In the genomic region with DNA sequence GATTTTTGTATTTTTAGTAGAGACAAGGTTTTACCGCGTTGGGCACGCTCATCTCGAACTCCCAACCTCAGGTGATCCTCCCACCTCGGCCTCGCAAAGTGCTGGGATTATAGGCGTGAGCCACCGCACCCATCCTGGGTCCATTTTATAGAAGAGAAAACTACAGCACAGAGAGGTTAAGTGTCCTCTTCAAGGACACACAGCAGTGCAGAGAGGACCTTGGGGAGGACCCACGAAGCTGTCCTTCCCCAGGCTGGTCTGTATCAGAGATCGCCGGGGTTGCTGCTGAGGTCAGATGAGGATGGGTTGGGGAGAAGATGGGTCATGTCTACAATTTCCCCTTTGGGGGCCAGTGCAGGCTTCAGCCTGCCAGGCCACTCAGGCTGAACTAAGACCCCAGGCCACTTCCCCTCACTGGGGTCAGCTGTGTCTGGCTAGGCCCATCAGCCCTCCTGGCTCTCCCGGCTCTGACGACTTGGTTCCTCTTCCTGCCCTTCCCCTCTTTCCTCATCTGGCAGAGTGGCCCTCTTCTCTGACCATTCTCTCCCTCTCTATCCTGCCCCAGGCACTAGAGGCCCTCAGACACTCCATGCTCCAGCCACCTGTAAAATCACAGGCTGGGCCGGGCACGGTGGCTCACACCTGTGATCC, we compare ENCODE assay signal across 13 cellular contexts. TPM values are rescaled to one million over a fixed set of nuclear protein-coding genes. Genes with fewer than 3 reads are reported as not detected.
A peak's percentile ranks its signal among the peaks of the same experiment; 100 is the strongest.
DNase-seq lines count a peak whose midpoint lies in the region; ATAC-seq and TF ChIP-seq lines count a peak whose summit lies in the region.
"Had no signal": no experiment of that assay in that cellular context is flagged by ENCODE, and none has a peak within 500 bp of the region (broad histone marks: within the 10 kb centered on the region; RNA-seq: fewer than 3 reads in every experiment).

No MANE protein-coding gene starts in this region.

- no peaks in the 10 kb centered on the region for H3K9me3 Mint-ChIP-seq in T-helper 2 cell treated with Interferon-gamma antibody and Interleukin-4, amounts not matched to agents 5 μg/mL and 100 μg/mL, for 36 hours
- H3K9me3 Mint-ChIP-seq in T-cell: no peaks in the 10 kb centered on the region

- H3K27me3 ChIP-seq in heart right ventricle (no peaks in the 10 kb centered on the region), A673 (replicated peaks; ENCODE audit: insufficient read depth, low read depth, low read length, poor library complexity) (no peaks in the 10 kb centered on the region)
- H3K27me3 ChIP-seq: thyroid gland had no signal

- no peaks in the 10 kb centered on the region for H3K27me3 Mint-ChIP-seq in T-helper 2 cell treated with Interferon-gamma antibody and Interleukin-4, amounts not matched to agents 5 μg/mL and 100 μg/mL, for 36 hours (ENCODE audit: low read depth)
- no peaks in the 10 kb centered on the region for H3K27me3 Mint-ChIP-seq in T-cell

- peaks cover 52% of the 10 kb centered on the region for H3K4me1 Mint-ChIP-seq in T-helper 2 cell treated with Interferon-gamma antibody and Interleukin-4, amounts not matched to agents 5 μg/mL and 100 μg/mL, for 36 hours (ENCODE audit: low read depth)
- H3K4me1 Mint-ChIP-seq in T-cell: peaks cover 54 to 77% (median 65%) of the 10 kb centered on the region in 3 donors

- H3K9me3 ChIP-seq in heart right ventricle (no peaks in the 10 kb centered on the region), A673 (ENCODE audit: low read depth, low read length, poor library complexity, severe bottlenecking) (no peaks in the 10 kb centered on the region)
- H3K9me3 ChIP-seq: thyroid gland had no signal

- no peak for DNase-seq in T-helper 2 cell treated with Interferon-gamma antibody and Interleukin-4, amounts not matched to agents 5 μg/mL and 100 μg/mL, for 36 hours (ENCODE audit: low spot score)
- DNase-seq in T-helper 2 cell (no peak), T-cell (peak in 1 of 34 experiments; percentile 21), heart right ventricle (peak; percentile 27 to 44), pons (ENCODE audit: low spot score) (peak; percentile 56), NAMALWA (ENCODE audit: low spot score) (no peak), HT-29 (ENCODE audit: low spot score) (no peak), A673 (ENCODE audit: low spot score) (no peak)
- DNase-seq: NCI-H2171, thyroid gland, WERI-Rb-1 had no signal

- peak overlapping the region; percentile 60 for H3K27ac Mint-ChIP-seq in T-helper 2 cell treated with Interferon-gamma antibody and Interleukin-4, amounts not matched to agents 5 μg/mL and 100 μg/mL, for 36 hours
- H3K27ac Mint-ChIP-seq in T-cell: peak overlapping the region; percentile 98 to 99

- 89 to 93% methylated on average over 15 of the region's 15 CpGs for WGBS in heart right ventricle, 2 donors

- CTCF ChIA-PET in T-cell (lab: Charles Lee) (interaction anchor here in 1 of 2 donors (0.7 kb wide), 1 partner anchor 508 kb away, joined by 6 read pairs; no protein-coding TSS in a partner anchor), A673 (lab: Charles Lee) (interaction anchor here (0.5 kb wide), 1 partner anchor 49 kb away, joined by 3 read pairs; no protein-coding TSS in a partner anchor)

- H3K4me3 ChIP-seq in heart right ventricle (peak overlapping the region in 1 of 10 donors; percentile 26), A673 (ENCODE audit: low read depth, low read length, poor library complexity, severe bottlenecking) (no peak overlapping the region)
- H3K4me3 ChIP-seq: thyroid gland had no signal

- TF ChIP-seq CTCF in heart right ventricle (IDR thresholded peaks at IDR 0.05) (no peak), A673 (conservative IDR thresholded peaks at IDR 0.05; ENCODE audit: low read depth, low read length) (no peak)

- H3K36me3 ChIP-seq in heart right ventricle (peaks cover 0 to 4% (median 0%) of the 10 kb centered on the region in 9 donors), A673 (ENCODE audit: insufficient read depth, low read length, poor library complexity, severe bottlenecking) (no peaks in the 10 kb centered on the region)
- H3K36me3 ChIP-seq: thyroid gland, WERI-Rb-1 had no signal

- H3K27ac ChIP-seq in heart right ventricle: peak overlapping the region in 2 of 10 donors; percentile 31 to 90
- H3K27ac ChIP-seq in A673 (ENCODE audit: low read depth, low read length, poor library complexity, severe bottlenecking): no peak overlapping the region
- H3K27ac ChIP-seq: KMS-11, thyroid gland, WERI-Rb-1 had no signal

- ATAC-seq in T-cell (replicated peaks in 1 of 4) (no peak), heart right ventricle (peak; percentile 35 to 84 (median 62))

- intact Hi-C loops in heart right ventricle (cut with DNase I) (no loop called here), A673 (cut with micrococcal nuclease; ENCODE audit: unreplicated experiment) (no loop called here)

- peak overlapping the region; percentile 21 for H3K4me3 Mint-ChIP-seq in T-helper 2 cell treated with Interferon-gamma antibody and Interleukin-4, amounts not matched to agents 5 μg/mL and 100 μg/mL, for 36 hours
- H3K4me3 Mint-ChIP-seq in T-cell: peak overlapping the region in 1 of 3 donors; percentile 88

- H3K4me1 ChIP-seq in heart right ventricle: peaks cover 0 to 93% (median 0%) of the 10 kb centered on the region in 9 donors
- no peaks in the 10 kb centered on the region for H3K4me1 ChIP-seq in A673 (ENCODE audit: insufficient read depth, low read length, poor library complexity, severe bottlenecking)
- H3K4me1 ChIP-seq: thyroid gland had no signal

- BruUV-seq in A673 (replicated peaks; lab: Mats Ljungman, UMichigan): no TSS peak

- POLR2A ChIA-PET in T-cell (lab: Charles Lee): no interaction called here
- POLR2A ChIA-PET in A673 (lab: Charles Lee; ENCODE audit: low non-redundant PET): no interaction called here

- H3K36me3 Mint-ChIP-seq in T-helper 2 cell treated with Interferon-gamma antibody and Interleukin-4, amounts not matched to agents 5 μg/mL and 100 μg/mL, for 36 hours (ENCODE audit: low read depth): peaks cover 51% of the 10 kb centered on the region
- peaks cover 13% of the 10 kb centered on the region for H3K36me3 Mint-ChIP-seq in T-cell

RNA-seq across cellular contexts. Expression of gene MYO1F, which starts 9.6 kb away (rescaled TPM):
- total RNA-seq in T-cell: 100 to 1,000 TPM; 109 to 363 (median 277) TPM
- 10 to 100 TPM in 2 of 10 donors, 1 to 10 TPM in 8; 2.0 to 25.7 (median 6.5) TPM for total RNA-seq in heart right ventricle
- polyA plus RNA-seq in heart right ventricle: 1 to 10 TPM; 2.6 to 7.7 TPM
- total RNA-seq in HT-29 (2014; rRNA removed; shearing (Covaris generic)): not detected in 2 replicates
- 0.26 and 0.37 TPM in 2 replicates for total RNA-seq in A673 (2021)
- total RNA-seq: bronchial epithelial cell had no signal

RNA-seq across cellular contexts. Expression of gene ADAMTS10, which starts 42.9 kb away (rescaled TPM):
- total RNA-seq in T-cell (100 to 1,000 TPM in 1 of 5 donors, 10 to 100 TPM in 4; 57.2 to 103 (median 80.1) TPM), heart right ventricle (10 to 100 TPM in 4 of 10 donors, 1 to 10 TPM in 6; 2.7 to 12.6 (median 7.1) TPM), A673 (2021) (29.5 and 40.5 TPM in 2 replicates)
- polyA plus RNA-seq in heart right ventricle: 10 to 100 TPM in 1 of 2 donors, 1 to 10 TPM in 1; 9.1 to 34.5 TPM
- total RNA-seq in HT-29 (2014; rRNA removed; shearing (Covaris generic)): not detected in 2 replicates
- total RNA-seq: bronchial epithelial cell had no signal

RNA-seq across cellular contexts. Expression of gene ZNF414, which starts 53.7 kb away (rescaled TPM):
- total RNA-seq in T-cell (10 to 100 TPM; 34.4 to 78.6 (median 67.2) TPM), heart right ventricle (10 to 100 TPM; 11.7 to 20.9 (median 17.1) TPM), A673 (2021) (26.0 and 26.7 TPM in 2 replicates)
- 10 to 100 TPM; 19.7 to 34.3 TPM for polyA plus RNA-seq in heart right ventricle
- 9.8 and 15.7 TPM in 2 replicates for total RNA-seq in HT-29 (2014; rRNA removed; shearing (Covaris generic))

Comparison
In these comparisons a context has a peak if more than half of its experiments do, and no peak if none do; other contexts are left out.
1. DNase-seq: peak in heart right ventricle (2 of 2) and pons (single experiment); none in T-helper 2 cell treated with Interferon-gamma antibody and Interleukin-4, amounts not matched to agents 5 μg/mL and 100 μg/mL, for 36 hours (single experiment), T-helper 2 cell (0 of 5), NAMALWA (single experiment), HT-29 (single experiment) and A673 (single experiment).
2. ATAC-seq: peak in heart right ventricle (8 of 8); none in T-cell (0 of 4).
3. RNA of gene MYO1F, which starts 9.6 kb away (total RNA-seq): 109 to 363 TPM in T-cell; 2.0 to 25.7 TPM in heart right ventricle, 0.26 to 0.37 TPM in A673 and not detected in HT-29; every median in the first group is over 4 times any median in the second.